ENCODE assay signal across 1 cellular context in genomic region chr13:26253787-26254582, GRCh38.
TF ChIP-seq lines count a peak whose summit lies in the region.

Gene CDK8, plus strand, starts transcription at chr13:26254129. Its CDS starts 513 bp downstream, at chr13:26254642.

TF ChIP-seq in HepG2, 621 proteins besides CTCF, POLR2A, EP300 and RAD21 (continued from another document and continues in another):
- TF ChIP-seq YY1 (IDR thresholded peaks at IDR 0.05; ENCODE audit: insufficient read depth, insufficient replicate concordance, low read depth, low read length) (peak; percentile 39), ZNF773 (CRISPR knock-in tag; IDR thresholded peaks at IDR 0.05; ENCODE audit: borderline replicate concordance) (no peak), ZNF280D (CRISPR knock-in tag; IDR thresholded peaks at IDR 0.05) (no peak), ZBTB25 (CRISPR knock-in tag; IDR thresholded peaks at IDR 0.05) (0 out of 2 replicates have a peak, but pooled peaks have one; percentile 20), RARA (CRISPR knock-in tag; IDR thresholded peaks at IDR 0.05) (no peak), DZIP1 (CRISPR knock-in tag; IDR thresholded peaks at IDR 0.05) (peak; percentile 67; the same call in 1 of the 2 replicates), CBX1 (IDR thresholded peaks at IDR 0.05; ENCODE audit: low read depth) (no peak), ZNF124 (CRISPR knock-in tag; IDR thresholded peaks at IDR 0.05) (peak; percentile 17; the same call in 1 of the 2 replicates), PITX1 (CRISPR knock-in tag; IDR thresholded peaks at IDR 0.05) (peak; percentile 76; the same call in 1 of the 2 replicates), MEIS2 (CRISPR knock-in tag; IDR thresholded peaks at IDR 0.05) (no peak), ZBTB37 (CRISPR knock-in tag; IDR thresholded peaks at IDR 0.05) (no peak), SNRNP70 (IDR thresholded peaks at IDR 0.05; ENCODE audit: low read depth, low read length) (no peak), DMTF1 (CRISPR knock-in tag; IDR thresholded peaks at IDR 0.05) (no peak), ZNF414 (CRISPR knock-in tag; IDR thresholded peaks at IDR 0.05) (0 out of 2 replicates have a peak, but pooled peaks have one; percentile 74), ZNF18 (CRISPR knock-in tag; IDR thresholded peaks at IDR 0.05; ENCODE audit: insufficient replicate concordance) (peak; percentile 83), ETV6 (CRISPR knock-in tag; conservative IDR thresholded peaks at IDR 0.05) (no peak), HNRNPK (IDR thresholded peaks at IDR 0.05; ENCODE audit: low read depth, low read length, poor library complexity, severe bottlenecking) (no peak), ZNF446 (CRISPR knock-in tag; IDR thresholded peaks at IDR 0.05) (no peak), LBX2 (CRISPR knock-in tag; IDR thresholded peaks at IDR 0.05; ENCODE audit: borderline replicate concordance) (0 out of 2 replicates have a peak, but pooled peaks have one; percentile 30), ZNF180 (CRISPR knock-in tag; IDR thresholded peaks at IDR 0.05; ENCODE audit: borderline replicate concordance, low read depth) (no peak), POGZ (CRISPR knock-in tag; IDR thresholded peaks at IDR 0.05) (no peak), SNAPC5 (CRISPR knock-in tag; IDR thresholded peaks at IDR 0.05; ENCODE audit: borderline replicate concordance) (no peak), NCOR1 (IDR thresholded peaks at IDR 0.05; ENCODE audit: borderline replicate concordance, low read length) (no peak), ZNF33B (CRISPR knock-in tag; IDR thresholded peaks at IDR 0.05) (no peak), DR1 (CRISPR knock-in tag; IDR thresholded peaks at IDR 0.05) (no peak), ZNF503 (CRISPR knock-in tag; IDR thresholded peaks at IDR 0.05) (no peak), CHCHD3 (CRISPR knock-in tag; IDR thresholded peaks at IDR 0.05) (no peak), DNMT3B (CRISPR knock-in tag; conservative IDR thresholded peaks at IDR 0.05) (no peak), NRL (CRISPR knock-in tag; IDR thresholded peaks at IDR 0.05; ENCODE audit: borderline replicate concordance) (peak; percentile 73), ZNF644 (CRISPR knock-in tag; IDR thresholded peaks at IDR 0.05; ENCODE audit: low read depth) (no peak), TEF (CRISPR knock-in tag; IDR thresholded peaks at IDR 0.05) (no peak), ZKSCAN1 (IDR thresholded peaks at IDR 0.05; ENCODE audit: low read length) (no peak), ZNF138 (CRISPR knock-in tag; IDR thresholded peaks at IDR 0.05; ENCODE audit: low read depth) (no peak), ZNF570 (CRISPR knock-in tag; IDR thresholded peaks at IDR 0.05; ENCODE audit: borderline replicate concordance) (no peak), ZNF235 (CRISPR knock-in tag; IDR thresholded peaks at IDR 0.05; ENCODE audit: borderline replicate concordance) (no peak), ONECUT2 (CRISPR knock-in tag; IDR thresholded peaks at IDR 0.05) (no peak), TAF15 (IDR thresholded peaks at IDR 0.05; ENCODE audit: low read depth, low read length, poor library complexity, severe bottlenecking) (no peak), SMARCE1 (IDR thresholded peaks at IDR 0.05; ENCODE audit: borderline replicate concordance) (no peak), ZNF567 (CRISPR knock-in tag; IDR thresholded peaks at IDR 0.05; ENCODE audit: borderline replicate concordance) (no peak), HNRNPUL1 (IDR thresholded peaks at IDR 0.05; ENCODE audit: low read depth, low read length) (no peak), IRF9 (CRISPR knock-in tag; IDR thresholded peaks at IDR 0.05; ENCODE audit: borderline replicate concordance) (no peak; the same call in 1 of the 2 replicates), CEBPG (CRISPR knock-in tag; IDR thresholded peaks at IDR 0.05) (no peak), NAIF1 (CRISPR knock-in tag; IDR thresholded peaks at IDR 0.05; ENCODE audit: borderline replicate concordance) (no peak), FOXC1 (CRISPR knock-in tag; IDR thresholded peaks at IDR 0.05; ENCODE audit: borderline replicate concordance) (peak; percentile 59; the same call in 1 of the 2 replicates), ZNF564 (CRISPR knock-in tag; IDR thresholded peaks at IDR 0.05) (no peak), TP53 (CRISPR knock-in tag; conservative IDR thresholded peaks at IDR 0.05) (no peak), ZNF616 (CRISPR knock-in tag; IDR thresholded peaks at IDR 0.05; ENCODE audit: low read depth) (no peak), ZNF326 (CRISPR knock-in tag; IDR thresholded peaks at IDR 0.05; ENCODE audit: borderline replicate concordance) (no peak)
